ENCODE assay signal across 27 cellular contexts in the genomic region with DNA sequence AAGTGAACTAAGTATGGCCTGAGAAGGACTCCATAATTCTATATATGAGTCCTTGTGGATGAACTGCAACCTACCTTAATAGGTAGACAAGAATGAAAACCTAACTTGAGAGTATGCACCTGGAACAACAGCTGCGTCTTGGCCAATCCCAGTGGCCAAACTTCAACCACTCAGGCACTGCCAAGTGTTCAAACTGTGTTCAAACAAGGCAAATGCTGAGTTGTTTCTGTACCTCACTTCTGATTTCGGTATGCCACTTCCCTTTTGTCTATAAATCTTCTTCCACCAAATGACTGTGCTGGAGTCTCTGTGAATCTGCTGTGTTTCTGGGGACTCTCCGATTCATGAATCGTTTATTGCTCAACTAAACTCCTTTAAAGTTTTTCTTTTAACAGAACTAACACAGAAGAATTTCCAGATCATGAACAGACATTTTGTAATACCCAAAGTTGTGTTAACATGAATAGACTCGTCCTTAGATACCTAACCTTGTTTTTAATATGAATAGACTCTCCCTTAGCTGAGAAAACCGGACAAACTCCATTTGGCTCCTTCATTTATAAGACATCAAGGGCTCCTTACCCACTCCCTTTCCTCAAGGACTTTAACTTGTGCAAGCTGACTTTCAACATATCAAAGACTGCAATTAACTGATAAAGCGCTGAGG. TPM values are rescaled to one million over a fixed set of nuclear protein-coding genes. Genes with fewer than 3 reads are reported as not detected.
DNase-seq lines count a peak whose midpoint lies in the region; FAIRE-seq and TF ChIP-seq lines count a peak whose summit lies in the region.
"Had no signal": no experiment of that assay in that cellular context is flagged by ENCODE, and none has a peak within 500 bp of the region (broad histone marks: within the 10 kb centered on the region; RNA-seq: fewer than 3 reads in every experiment).

No MANE protein-coding gene starts in this region.

- H3K4me3 Mint-ChIP-seq in activated naive CD4-positive, alpha-beta T cell treated with anti-CD3 and anti-CD28 coated beads, Interleukin-2, amount 10 ng/mL, durations not matched to agents 7 days and 5 days: no peak overlapping the region
- no peak overlapping the region for H3K4me3 Mint-ChIP-seq in mesothelial cell of epicardium
- H3K4me3 Mint-ChIP-seq: activated naive CD4-positive, alpha-beta T cell treated with anti-CD3 and anti-CD28 coated beads, Interleukin-2, amount 50 U/mL, for 24 hours; T-helper 17 cell had no signal

- DNase-seq in activated naive CD4-positive, alpha-beta T cell treated with Interleukin-2 at 50 U/mL for 16 hours: peak; percentile 12
- DNase-seq in activated naive CD4-positive, alpha-beta T cell treated with anti-CD3 and anti-CD28 coated beads, Interleukin-2, amount 10 ng/mL, durations not matched to agents 7 days and 5 days: no peak
- DNase-seq in GM12891 (ENCODE audit: insufficient read length, low spot score) (no peak), bronchial epithelial cell (ENCODE audit: low read depth) (peak; percentile 83), amygdala (lab: John Stamatoyannopoulos, UW) (no peak), mesothelial cell of epicardium (ENCODE audit: low spot score in 2 of 2, unreplicated experiment in 2 of 2) (no peak)
- peak; percentile 28 for DNase-seq in stimulated activated CD8-positive, alpha-beta memory T cell treated with anti-CD3 and anti-CD28 coated beads, Interleukin-4, amount 100 ng/mL, for 48 hours
- DNase-seq: activated T-cell treated with anti-CD3 and anti-CD28 coated beads for 4 hours; Calu3; central memory CD4-positive, alpha-beta T cell; dermis blood vessel endothelial cell; DND-41; HCEC 1CT; head of caudate nucleus; Karpas-422; NCI-H1092; NCI-H2029; NCI-H69; RPMI8226; T-helper 17 cell; uterus had no signal

- H3K36me3 Mint-ChIP-seq in activated naive CD4-positive, alpha-beta T cell treated with anti-CD3 and anti-CD28 coated beads, Interleukin-2, amount 10 ng/mL, durations not matched to agents 7 days and 5 days: peaks cover 80% of the 10 kb centered on the region
- peaks cover 52% of the 10 kb centered on the region for H3K36me3 Mint-ChIP-seq in mesothelial cell of epicardium

- TF ChIP-seq POLR2A in GM12891 (IDR thresholded peaks at IDR 0.05; ENCODE audit: low read depth, low read length): no peak

- no peak overlapping the region for H3K27ac Mint-ChIP-seq in activated naive CD4-positive, alpha-beta T cell treated with anti-CD3 and anti-CD28 coated beads, Interleukin-2, amount 10 ng/mL, durations not matched to agents 7 days and 5 days
- H3K27ac Mint-ChIP-seq in mesothelial cell of epicardium: no peak overlapping the region
- H3K27ac Mint-ChIP-seq: activated naive CD4-positive, alpha-beta T cell treated with anti-CD3 and anti-CD28 coated beads, Interleukin-2, amount 50 U/mL, for 24 hours; progenitor cell of endocrine pancreas; T-helper 17 cell had no signal

- no peak overlapping the region for H3K4me3 ChIP-seq in bronchial epithelial cell (ENCODE audit: low read depth, low read length)
- H3K4me3 ChIP-seq: ascending aorta; BLaER1 treated with 17β-estradiol and CSF1 and Interleukin-3, amounts not matched to agents 10 nM and 100 nM; SK-N-MC; uterus had no signal

- H3K4me1 Mint-ChIP-seq in activated naive CD4-positive, alpha-beta T cell treated with anti-CD3 and anti-CD28 coated beads, Interleukin-2, amount 10 ng/mL, durations not matched to agents 7 days and 5 days: peaks cover 11% of the 10 kb centered on the region
- peaks cover 4% of the 10 kb centered on the region for H3K4me1 Mint-ChIP-seq in mesothelial cell of epicardium
- H3K4me1 Mint-ChIP-seq: T-helper 17 cell had no signal

- H3K27me3 ChIP-seq in bronchial epithelial cell (ENCODE audit: control insufficient read depth, insufficient read depth, low read length): no peaks in the 10 kb centered on the region
- H3K27me3 ChIP-seq: ascending aorta; BLaER1 treated with 17β-estradiol and CSF1 and Interleukin-3, amounts not matched to agents 10 nM and 100 nM; neutrophil; uterus had no signal

- FAIRE-seq in GM12891 (lab: Jason Lieb, UNC): no peak
- no peak for FAIRE-seq in bronchial epithelial cell (lab: Jason Lieb, UNC)

- peaks cover 9% of the 10 kb centered on the region for H3K36me3 ChIP-seq in bronchial epithelial cell (ENCODE audit: control insufficient read depth, insufficient read depth, low read length)
- H3K36me3 ChIP-seq: neutrophil, uterus had no signal

- peaks cover 56% of the 10 kb centered on the region for H3K9me3 Mint-ChIP-seq in activated naive CD4-positive, alpha-beta T cell treated with anti-CD3 and anti-CD28 coated beads, Interleukin-2, amount 10 ng/mL, durations not matched to agents 7 days and 5 days
- H3K9me3 Mint-ChIP-seq in mesothelial cell of epicardium: peaks cover 60% of the 10 kb centered on the region

- no peak for TF ChIP-seq CTCF in bronchial epithelial cell (IDR thresholded peaks at IDR 0.05; ENCODE audit: insufficient read depth, low read length, severe bottlenecking)
- no peak for TF ChIP-seq CTCF in mesothelial cell of epicardium (IDR thresholded peaks at IDR 0.05; ENCODE audit: unreplicated experiment)

- H3K27me3 Mint-ChIP-seq in activated naive CD4-positive, alpha-beta T cell treated with anti-CD3 and anti-CD28 coated beads, Interleukin-2, amount 10 ng/mL, durations not matched to agents 7 days and 5 days: no peaks in the 10 kb centered on the region
- no peaks in the 10 kb centered on the region for H3K27me3 Mint-ChIP-seq in mesothelial cell of epicardium (ENCODE audit: low read depth)
- H3K27me3 Mint-ChIP-seq: activated naive CD4-positive, alpha-beta T cell treated with anti-CD3 and anti-CD28 coated beads, Interleukin-2, amount 50 U/mL, for 24 hours; progenitor cell of endocrine pancreas; T-helper 17 cell had no signal

- CTCF ChIA-PET in activated naive CD4-positive, alpha-beta T cell treated with anti-CD3 and anti-CD28 coated beads, Interleukin-2, amount 10 ng/mL, durations not matched to agents 7 days and 5 days (lab: Charles Lee): no interaction called here

TF ChIP-seq in GM12891, 5 proteins besides CTCF, POLR2A, EP300 and RAD21:
- peak; percentile 92 for TF ChIP-seq SPI1 (IDR thresholded peaks at IDR 0.05; ENCODE audit: low read depth, low read length)
- TF ChIP-seq POU2F2 (IDR thresholded peaks at IDR 0.05; ENCODE audit: low read depth, low read length): no peak

RNA-seq across cellular contexts. Expression of a gene that starts 4.1 kb away (rescaled TPM):
- polyA plus RNA-seq in GM12891 (2012; ENCODE audit: low read depth, missing spikeins): 5.3 TPM
- total RNA-seq in bronchial epithelial cell (13.7 and 21.4 TPM in 2 replicates), mesothelial cell of epicardium (15.7 to 18.2 TPM (median 17.1 TPM) in 3 replicates)

Comparison
In these comparisons a context has a peak if more than half of its experiments do, and no peak if none do; other contexts are left out.
1. DNase-seq: peak in activated naive CD4-positive, alpha-beta T cell treated with Interleukin-2 at 50 U/mL for 16 hours (single experiment), bronchial epithelial cell (single experiment) and stimulated activated CD8-positive, alpha-beta memory T cell treated with anti-CD3 and anti-CD28 coated beads, Interleukin-4, amount 100 ng/mL, for 48 hours (single experiment); none in activated naive CD4-positive, alpha-beta T cell treated with anti-CD3 and anti-CD28 coated beads, Interleukin-2, amount 10 ng/mL, durations not matched to agents 7 days and 5 days (single experiment), GM12891 (single experiment), amygdala (0 of 56) and mesothelial cell of epicardium (0 of 2).